ENCODE assay signal across 11 cellular contexts in genomic region chr10:68082815-68083395, GRCh38. TPM values are rescaled to one million over a fixed set of nuclear protein-coding genes. Genes with fewer than 3 reads are reported as not detected.
DNase-seq lines count a peak whose midpoint lies in the region; ATAC-seq and TF ChIP-seq lines count a peak whose summit lies in the region.
"Had no signal": no experiment of that assay in that cellular context is flagged by ENCODE, and none has a peak within 500 bp of the region (broad histone marks: within the 10 kb centered on the region; RNA-seq: fewer than 3 reads in every experiment).

No MANE protein-coding gene starts in this region.

- H3K36me3 ChIP-seq in OCI-LY7 (ENCODE audit: insufficient read depth, low read length) (no peaks in the 10 kb centered on the region), esophagus muscularis mucosa (no peaks in the 10 kb centered on the region), aorta (ENCODE audit: control insufficient read depth in 1 of 2, insufficient read depth in 2 of 2, low read length in 1 of 2) (no peaks in the 10 kb centered on the region)

- H3K4me1 ChIP-seq in OCI-LY7 (ENCODE audit: insufficient read depth, low read length, poor library complexity, severe bottlenecking), result no peaks in the 10 kb centered on the region
- peaks cover 0 to 9% (median 0%) of the 10 kb centered on the region in 4 donors for H3K4me1 ChIP-seq in esophagus muscularis mucosa
- no peaks in the 10 kb centered on the region for H3K4me1 ChIP-seq in aorta (ENCODE audit: control insufficient read depth in 1 of 2, insufficient read depth in 2 of 2, low read length in 2 of 2)

- H2AFZ ChIP-seq in OCI-LY7 (ENCODE audit: low read length), result no peak overlapping the region

- H3K4me1 Mint-ChIP-seq in activated CD4-positive, alpha-beta memory T cell treated with anti-CD3 and anti-CD28 coated beads, Interleukin-2, amount 10 ng/mL, durations not matched to agents 7 days and 5 days, result peaks cover 7% of the 10 kb centered on the region

- H3K27ac Mint-ChIP-seq in activated CD4-positive, alpha-beta memory T cell treated with anti-CD3 and anti-CD28 coated beads, Interleukin-2, amount 10 ng/mL, durations not matched to agents 7 days and 5 days, result no peak overlapping the region
- H3K27ac Mint-ChIP-seq: stimulated activated naive CD8-positive, alpha-beta T cell treated with anti-CD3 and anti-CD28 coated beads, Interleukin-15, Interleukin-2, amounts not matched to agents 100 ng/mL and 50 ng/mL, for 24 hours had no signal

- DNase-seq in GM10248 (ENCODE audit: extremely low spot score), result no peak
- DNase-seq in OCI-LY7 (ENCODE audit: low spot score), result no peak
- DNase-seq in esophagus muscularis mucosa (ENCODE audit: extremely low spot score), result no peak
- DNase-seq in retinal pigment epithelial cell (ENCODE audit: low read depth), result no peak
- DNase-seq in aorta, result no peak
- DNase-seq in activated CD4-positive, alpha-beta memory T cell treated with anti-CD3 and anti-CD28 coated beads, Interleukin-2, amount 10 ng/mL, durations not matched to agents 7 days and 5 days, result no peak
- no peak for DNase-seq in activated effector memory CD4-positive, alpha-beta T cell treated with Interleukin-2 at 50 U/mL for 16 hours
- DNase-seq: occipital lobe had no signal

- no peak overlapping the region for H3K4me3 Mint-ChIP-seq in activated CD4-positive, alpha-beta memory T cell treated with anti-CD3 and anti-CD28 coated beads, Interleukin-2, amount 10 ng/mL, durations not matched to agents 7 days and 5 days
- H3K4me3 Mint-ChIP-seq: stimulated activated naive CD8-positive, alpha-beta T cell treated with anti-CD3 and anti-CD28 coated beads, Interleukin-15, Interleukin-2, amounts not matched to agents 100 ng/mL and 50 ng/mL, for 24 hours had no signal

- no peaks in the 10 kb centered on the region for H3K36me3 Mint-ChIP-seq in activated CD4-positive, alpha-beta memory T cell treated with anti-CD3 and anti-CD28 coated beads, Interleukin-2, amount 10 ng/mL, durations not matched to agents 7 days and 5 days (ENCODE audit: low read depth)

- H4K20me1 ChIP-seq in OCI-LY7 (ENCODE audit: insufficient read depth, low read length), result no peaks in the 10 kb centered on the region

- 47% methylated on average over 2 of the region's 2 CpGs for WGBS in esophagus muscularis mucosa
- WGBS in aorta, 2 donors, result 31 to 33% methylated on average over 2 of the region's 2 CpGs

- H3K27ac ChIP-seq in OCI-LY7 (ENCODE audit: low read depth, low read length, poor library complexity, severe bottlenecking), result no peak overlapping the region
- no peak overlapping the region for H3K27ac ChIP-seq in esophagus muscularis mucosa (replicated peaks in 1 of 4)
- H3K27ac ChIP-seq in aorta (ENCODE audit: low read depth in 1 of 2, low read length in 2 of 2), result no peak overlapping the region

- H3K27me3 ChIP-seq in esophagus muscularis mucosa (no peaks in the 10 kb centered on the region), aorta (ENCODE audit: control insufficient read depth in 1 of 2, insufficient read depth in 2 of 2, low read length in 1 of 2) (no peaks in the 10 kb centered on the region)

- no peak overlapping the region for H3K4me2 ChIP-seq in OCI-LY7 (ENCODE audit: low read length)

- POLR2A ChIA-PET in GM10248 (lab: Yijun Ruan, JAX), result no interaction called here
- POLR2A ChIA-PET in OCI-LY7 (lab: Charles Lee), result no interaction called here
- POLR2A ChIA-PET in activated CD4-positive, alpha-beta memory T cell treated with anti-CD3 and anti-CD28 coated beads, Interleukin-2, amount 10 ng/mL, durations not matched to agents 7 days and 5 days (lab: Charles Lee), result interaction anchor here (0.8 kb wide), 1 partner anchor 187 kb away, joined by 3 read pairs; no protein-coding TSS in a partner anchor

- ATAC-seq in GM21717 (IDR thresholded peaks at IDR 0.05; ENCODE audit: unreplicated experiment) (no peak), aorta (ENCODE audit: low FRiP score) (no peak)

- no peaks in the 10 kb centered on the region for H3K9me3 Mint-ChIP-seq in activated CD4-positive, alpha-beta memory T cell treated with anti-CD3 and anti-CD28 coated beads, Interleukin-2, amount 10 ng/mL, durations not matched to agents 7 days and 5 days
- H3K9me3 Mint-ChIP-seq: stimulated activated naive CD8-positive, alpha-beta T cell treated with anti-CD3 and anti-CD28 coated beads, Interleukin-15, Interleukin-2, amounts not matched to agents 100 ng/mL and 50 ng/mL, for 24 hours had no signal

- peak; percentile 35 for TF ChIP-seq CTCF in GM10248 (IDR thresholded peaks at IDR 0.05; ENCODE audit: control extremely low read depth, extremely low read depth, low read depth, missing control alignments)
- peak; percentile 55 for TF ChIP-seq CTCF in OCI-LY7 (conservative IDR thresholded peaks at IDR 0.05; ENCODE audit: low read length)
- TF ChIP-seq CTCF in esophagus muscularis mucosa (IDR thresholded peaks at IDR 0.05), result peak; percentile 39 to 55 (median 51)
- peak; percentile 49 for TF ChIP-seq CTCF in retinal pigment epithelial cell (conservative IDR thresholded peaks at IDR 0.05; ENCODE audit: low read depth, low read length)

- no peaks in the 10 kb centered on the region for H3K79me2 ChIP-seq in OCI-LY7 (ENCODE audit: insufficient read depth, low read depth, low read length)

- no peak for TF ChIP-seq POLR2A in esophagus muscularis mucosa (IDR thresholded peaks at IDR 0.05; ENCODE audit: low read depth)

- H3K9me2 ChIP-seq in OCI-LY7 (ENCODE audit: insufficient read depth, low read length), result no peaks in the 10 kb centered on the region

- CTCF ChIA-PET in GM10248 (lab: Yijun Ruan, JAX) (interaction anchor here (0.6 to 1.0 kb wide), 6 partner anchors 15 to 218 kb away, joined by 3 to 4 read pairs (median 3); no protein-coding TSS in a partner anchor), OCI-LY7 (lab: Charles Lee; ENCODE audit: unreplicated experiment) (interaction anchor here (0.5 kb wide), 1 partner anchor 233 kb away, joined by 6 read pairs; no protein-coding TSS in a partner anchor)
- CTCF ChIA-PET in activated CD4-positive, alpha-beta memory T cell treated with anti-CD3 and anti-CD28 coated beads, Interleukin-2, amount 10 ng/mL, durations not matched to agents 7 days and 5 days (lab: Charles Lee), result interaction anchor here (0.6 to 2.4 kb wide), 3 partner anchors 74 to 745 kb away, joined by 3 to 13 read pairs (median 6); partner anchors contain the start of gene STOX1

- intact Hi-C loops in OCI-LY7 (cut with micrococcal nuclease; ENCODE audit: unreplicated experiment) (no loop called here), esophagus muscularis mucosa (cut with DNase I) (no loop called here), aorta (cut with DNase I) (loop anchor here in 1 of 2 donors (2.0 kb wide), 1 partner anchor 74 kb away; no protein-coding TSS in a partner anchor)

- H3K27me3 Mint-ChIP-seq in activated CD4-positive, alpha-beta memory T cell treated with anti-CD3 and anti-CD28 coated beads, Interleukin-2, amount 10 ng/mL, durations not matched to agents 7 days and 5 days, result peaks cover 3% of the 10 kb centered on the region

- no peak for TF ChIP-seq EP300 in esophagus muscularis mucosa (IDR thresholded peaks at IDR 0.05)

- no TSS peak for BruUV-seq in OCI-LY7 (replicated peaks; lab: Mats Ljungman, UMichigan)

- H3K9me3 ChIP-seq in OCI-LY7 (ENCODE audit: low read length) (no peaks in the 10 kb centered on the region), esophagus muscularis mucosa (no peaks in the 10 kb centered on the region), aorta (ENCODE audit: control insufficient read depth, low read length) (no peaks in the 10 kb centered on the region)

- H3K4me3 ChIP-seq in OCI-LY7 (ENCODE audit: low read depth, low read length, poor library complexity, severe bottlenecking) (no peak overlapping the region), esophagus muscularis mucosa (no peak overlapping the region), retinal pigment epithelial cell (ENCODE audit: low read length) (no peak overlapping the region), aorta (ENCODE audit: low read length in 2 of 2) (no peak overlapping the region)

RNA-seq across cellular contexts. Expression of gene HERC4, which starts 7.8 kb away (rescaled TPM):
- total RNA-seq in OCI-LY7 (2014; rRNA removed; shearing (Covaris generic)), result 34.2 and 36.1 TPM in 2 replicates
- total RNA-seq in OCI-LY7 (2022) (72.6 and 77.4 TPM in 2 replicates), esophagus muscularis mucosa (10 to 100 TPM; 24.9 to 42.4 (median 30.1) TPM), aorta (100 to 1,000 TPM in 1 of 2 donors, 10 to 100 TPM in 1; 81.9 to 108 TPM)
- polyA plus RNA-seq in aorta, result 10 to 100 TPM in 1 of 2 donors, 1 to 10 TPM in 1; 9.5 to 28.0 TPM
- total RNA-seq in activated CD4-positive, alpha-beta memory T cell treated with anti-CD3 and anti-CD28 coated beads, Interleukin-2, amount 10 ng/mL, durations not matched to agents 7 days and 5 days, result 10 to 100 TPM; 64.2 to 65.2 TPM

RNA-seq across cellular contexts. Expression of gene MYPN, which starts 26.4 kb away (rescaled TPM):
- total RNA-seq in OCI-LY7 (2014; rRNA removed; shearing (Covaris generic)), result 0.06 TPM in 1 of 2 replicates, not detected in the other
- not detected in 2 replicates for total RNA-seq in OCI-LY7 (2022)
- 1 to 10 TPM in 1 of 4 donors, under 1 TPM in 3; 0.50 to 1.5 (median 0.67) TPM for total RNA-seq in esophagus muscularis mucosa
- total RNA-seq in aorta, result under 1 TPM in 1 of 2 donors, not detected in 1; 0.10 TPM
- under 1 TPM in 1 of 2 donors, not detected in 1; 0.25 TPM for polyA plus RNA-seq in aorta
- not detected for total RNA-seq in activated CD4-positive, alpha-beta memory T cell treated with anti-CD3 and anti-CD28 coated beads, Interleukin-2, amount 10 ng/mL, durations not matched to agents 7 days and 5 days
- total RNA-seq: occipital lobe; T-helper 2 cell treated with Interferon-gamma antibody and Interleukin-4, amounts not matched to agents 100 ng/mL and 5 ng/mL, for 36 hours had no signal
